Comparison of ENCODE assay signal across 7 cellular contexts in the genomic region with DNA sequence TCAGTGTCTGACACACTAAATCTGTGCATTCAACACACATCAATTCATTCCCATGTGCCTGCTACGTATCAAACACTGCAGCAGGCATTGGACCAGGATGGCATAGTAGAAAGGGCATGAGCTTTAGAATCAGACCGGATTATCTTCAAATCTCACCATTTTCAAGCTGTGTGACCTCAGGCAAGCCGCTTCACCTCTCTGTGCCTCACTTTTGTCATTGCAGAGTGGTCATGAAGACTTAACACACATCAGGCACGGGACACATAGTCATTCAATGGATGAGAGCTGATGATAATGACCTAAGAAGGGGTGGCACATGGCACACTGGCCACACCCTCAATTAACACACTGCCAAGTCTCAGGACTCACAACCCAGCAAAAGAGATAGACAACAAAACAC.
"Had no signal": no experiment of that assay in that cellular context is flagged by ENCODE, and none has a peak within 500 bp of the region (broad histone marks: within the 10 kb centered on the region; RNA-seq: fewer than 3 reads in every experiment).

No MANE protein-coding gene starts in this region.

- DNase-seq: H9, HCEC 1CT, KG1 had no signal

- H3K4me3 ChIP-seq: GM23338 had no signal

- ATAC-seq: GM23338, HepG2 had no signal

- FAIRE-seq: H1, H54, HepG2 had no signal
